10 cellular contexts compared by ENCODE assay signal in the genomic region with DNA sequence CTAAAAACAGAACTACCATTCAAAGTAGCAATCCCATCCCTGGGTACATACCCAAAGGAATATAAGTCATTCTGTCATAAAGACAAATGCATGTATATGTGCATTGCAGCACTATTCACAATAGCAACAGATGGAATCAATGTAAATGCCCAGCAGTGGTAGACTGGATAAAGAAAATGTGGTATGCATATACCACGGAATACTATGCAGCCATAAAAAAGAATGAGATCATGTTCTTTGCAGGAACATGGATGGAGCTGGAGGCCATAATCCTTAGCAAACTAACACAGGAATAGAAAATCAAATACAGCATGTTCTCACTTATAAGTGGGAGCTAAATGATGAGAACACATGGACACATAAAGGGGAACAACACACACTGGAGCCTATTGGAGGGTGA. TPM values are rescaled to one million over a fixed set of nuclear protein-coding genes. Genes with fewer than 3 reads are reported as not detected.
"Had no signal": no experiment of that assay in that cellular context is flagged by ENCODE, and none has a peak within 500 bp of the region (broad histone marks: within the 10 kb centered on the region; RNA-seq: fewer than 3 reads in every experiment).

No MANE protein-coding gene starts in this region.

RNA-seq across cellular contexts. Expression of gene SDR42E2, which starts 33.8 kb away (rescaled TPM):
- total RNA-seq: stomach, suprapubic skin, thoracic aorta, thyroid gland, tibial nerve, transverse colon, urinary bladder, uterus, vagina had no signal
- polyA plus RNA-seq: stomach, urinary bladder had no signal

RNA-seq across cellular contexts. Expression of gene VWA3A, which starts 36.2 kb away (rescaled TPM):
- total RNA-seq: subcutaneous adipose tissue, vagina had no signal
